ENCODE assay signal across 8 cellular contexts in genomic region chr3:39668420-39668819, GRCh38.
A peak's percentile ranks its signal among the peaks of the same experiment; 100 is the strongest.
DNase-seq lines count a peak whose midpoint lies in the region; ATAC-seq, FAIRE-seq and TF ChIP-seq lines count a peak whose summit lies in the region.

No MANE protein-coding gene starts in this region.

- H3K27ac ChIP-seq in left ventricle myocardium inferior (replicated peaks) (no peak overlapping the region), epithelial cell of prostate (no peak overlapping the region), pancreas (no peak overlapping the region)

- no peaks in the 10 kb centered on the region for H3K4me1 ChIP-seq in left ventricle myocardium inferior
- no peaks in the 10 kb centered on the region for H3K4me1 ChIP-seq in pancreas

- peak; percentile 66 for TF ChIP-seq CTCF in left ventricle myocardium inferior (IDR thresholded peaks at IDR 0.05; ENCODE audit: borderline replicate concordance)
- peak; percentile 42 to 66 (median 48) for TF ChIP-seq CTCF in pancreas (IDR thresholded peaks at IDR 0.05)

- WGBS in pancreas, 2 donors, result 4 to 7% methylated on average over 5 of the region's 5 CpGs

- no peak for FAIRE-seq in pancreas (lab: Jason Lieb, UNC)

- ATAC-seq in Right ventricle myocardium superior (ENCODE audit: poor library complexity) (no peak), HG03432 (IDR thresholded peaks at IDR 0.05; ENCODE audit: unreplicated experiment) (peak; percentile 72), pancreas (peak in 3 of 4 donors; percentile 70 to 79 (median 76)), HG02938 (IDR thresholded peaks at IDR 0.05; ENCODE audit: unreplicated experiment) (no peak)

- intact Hi-C loops in left ventricle myocardium inferior (cut with micrococcal nuclease), result no loop called here
- intact Hi-C loops in Right ventricle myocardium superior (cut with DNase I), result no loop called here
- intact Hi-C loops in pancreas (cut with DNase I), result no loop called here

- H3K4me3 ChIP-seq in left ventricle myocardium inferior (no peak overlapping the region), pancreas (no peak overlapping the region)

- DNase-seq in left ventricle myocardium inferior, result no peak
- no peak for DNase-seq in Right ventricle myocardium superior
- DNase-seq in RPMI8226, result peak; percentile 49
- peak; percentile 10 for DNase-seq in epithelial cell of prostate (ENCODE audit: low read depth, low spot score)
- DNase-seq in pancreas, result peak in 2 of 6 donors; percentile 5 to 17
- DNase-seq in activated CD4-positive, CD25-positive, alpha-beta regulatory T cell treated with anti-CD3 and anti-CD28 coated beads, Interleukin-2, amount 50 U/mL, for 72 hours, result no peak

- peaks cover 60% of the 10 kb centered on the region for H3K27me3 ChIP-seq in left ventricle myocardium inferior (ENCODE audit: low read depth)
- no peaks in the 10 kb centered on the region for H3K27me3 ChIP-seq in pancreas

- no peaks in the 10 kb centered on the region for H3K36me3 ChIP-seq in left ventricle myocardium inferior
- no peaks in the 10 kb centered on the region for H3K36me3 ChIP-seq in pancreas

- H3K9me3 ChIP-seq in left ventricle myocardium inferior (replicated peaks) (no peaks in the 10 kb centered on the region), pancreas (no peaks in the 10 kb centered on the region)

Comparison
In these comparisons a context has a peak if more than half of its experiments do, and no peak if none do; other contexts are left out.
1. DNase-seq: peak in RPMI8226 (single experiment) and epithelial cell of prostate (single experiment); none in left ventricle myocardium inferior (single experiment), Right ventricle myocardium superior (single experiment) and activated CD4-positive, CD25-positive, alpha-beta regulatory T cell treated with anti-CD3 and anti-CD28 coated beads, Interleukin-2, amount 50 U/mL, for 72 hours (single experiment).
2. ATAC-seq: peak in HG03432 (single experiment) and pancreas (3 of 4); none in Right ventricle myocardium superior (single experiment) and HG02938 (single experiment).